ENCODE assay signal across 8 cellular contexts in genomic region chr6:29723666-29724588, GRCh38.
DNase-seq lines count a peak whose midpoint lies in the region; TF ChIP-seq lines count a peak whose summit lies in the region.

No MANE protein-coding gene starts in this region.

- POLR2A ChIA-PET in HEK293T (lab: Yijun Ruan, JAX) = no interaction called here

- DNase-seq in DMS53 treated with DMSO at 0.1 percent for 48 hours (lab: John Stamatoyannopoulos, UW; ENCODE audit: unreplicated experiment) (peak; percentile 18), HEK293T (ENCODE audit: extremely low spot score) (peak; percentile 56), T-helper 2 cell (peak; percentile 60 to 75 (median 62)), brain microvascular endothelial cell (no peak), GF-D8 (lab: John Stamatoyannopoulos, UW) (no peak), NOMO-1 treated with DMSO at 0.1 percent for 48 hours (lab: John Stamatoyannopoulos, UW; ENCODE audit: unreplicated experiment) (no peak)
- peak; percentile 76 to 88 for DNase-seq in stimulated activated CD4-positive, alpha-beta T cell treated with anti-CD3 and anti-CD28 coated beads, Interleukin-4, amount 100 ng/mL, for 4 hours

- H3K27ac ChIP-seq in brain microvascular endothelial cell (no peak overlapping the region), layer of hippocampus (ENCODE audit: low read depth, low read length) (peak overlapping the region; percentile 83)

- CTCF ChIA-PET in HEK293T (lab: Yijun Ruan, JAX) = interaction anchor here (0.7 kb wide), 1 partner anchor 14 kb away, joined by 3 read pairs; no protein-coding TSS in a partner anchor

- no peak for TF ChIP-seq CTCF in brain microvascular endothelial cell (IDR thresholded peaks at IDR 0.05; ENCODE audit: low read depth, low read length, missing control alignments)

- H3K27me3 ChIP-seq in brain microvascular endothelial cell (replicated peaks) (no peaks in the 10 kb centered on the region), layer of hippocampus (ENCODE audit: control insufficient read depth, insufficient read depth, low read length) (no peaks in the 10 kb centered on the region)

- peak overlapping the region; percentile 58 for H3K4me3 ChIP-seq in brain microvascular endothelial cell (ENCODE audit: low read depth, low read length)

- in situ Hi-C loops in brain microvascular endothelial cell (cut with HindIII; ENCODE audit: low pct_ligation_motif_present, low sequenced_read_pairs) = no loop called here

- no peaks in the 10 kb centered on the region for H3K36me3 ChIP-seq in brain microvascular endothelial cell (replicated peaks)

TF ChIP-seq in HEK293T, 16 proteins besides CTCF, POLR2A, EP300 and RAD21:
- TF ChIP-seq BHLHE40 (IDR thresholded peaks at IDR 0.05; ENCODE audit: borderline replicate concordance) = no peak
- TF ChIP-seq, protein P1, sequence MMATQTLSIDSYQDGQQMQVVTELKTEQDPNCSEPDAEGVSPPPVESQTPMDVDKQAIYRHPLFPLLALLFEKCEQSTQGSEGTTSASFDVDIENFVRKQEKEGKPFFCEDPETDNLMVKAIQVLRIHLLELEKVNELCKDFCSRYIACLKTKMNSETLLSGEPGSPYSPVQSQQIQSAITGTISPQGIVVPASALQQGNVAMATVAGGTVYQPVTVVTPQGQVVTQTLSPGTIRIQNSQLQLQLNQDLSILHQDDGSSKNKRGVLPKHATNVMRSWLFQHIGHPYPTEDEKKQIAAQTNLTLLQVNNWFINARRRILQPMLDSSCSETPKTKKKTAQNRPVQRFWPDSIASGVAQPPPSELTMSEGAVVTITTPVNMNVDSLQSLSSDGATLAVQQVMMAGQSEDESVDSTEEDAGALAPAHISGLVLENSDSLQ (IDR thresholded peaks at IDR 0.05) = no peak
- TF ChIP-seq FOXM1 (IDR thresholded peaks at IDR 0.05; ENCODE audit: borderline replicate concordance) = no peak
- TF ChIP-seq FOXK2 (IDR thresholded peaks at IDR 0.05) = no peak
- no peak for TF ChIP-seq NFRKB (IDR thresholded peaks at IDR 0.05)
- no peak for TF ChIP-seq ELF4 (IDR thresholded peaks at IDR 0.05)

Comparison
In these comparisons a context has a peak if more than half of its experiments do, and no peak if none do; other contexts are left out.
1. DNase-seq: peak in DMS53 treated with DMSO at 0.1 percent for 48 hours (single experiment), HEK293T (single experiment), T-helper 2 cell (5 of 5) and stimulated activated CD4-positive, alpha-beta T cell treated with anti-CD3 and anti-CD28 coated beads, Interleukin-4, amount 100 ng/mL, for 4 hours (2 of 2); none in brain microvascular endothelial cell (single experiment), GF-D8 (single experiment) and NOMO-1 treated with DMSO at 0.1 percent for 48 hours (single experiment).